Comparison of ENCODE assay signal across 8 cellular contexts in genomic region chr15:49154359-49154758, GRCh38. TPM values are rescaled to one million over a fixed set of nuclear protein-coding genes. Genes with fewer than 3 reads are reported as not detected.
A peak's percentile ranks its signal among the peaks of the same experiment; 100 is the strongest.
DNase-seq lines count a peak whose midpoint lies in the region; ATAC-seq, FAIRE-seq and TF ChIP-seq lines count a peak whose summit lies in the region.

No MANE protein-coding gene starts in this region.

- no peak for TF ChIP-seq POLR2A in H54 (IDR thresholded peaks at IDR 0.05; ENCODE audit: low read depth, low read length)

- H3K27me3 Mint-ChIP-seq in dendritic cell treated with granulocyte-macrophage colony-stimulating factor and Interleukin-4, amounts not matched to agents 40 ng/mL and 50 ng/mL, for 4 days = no peaks in the 10 kb centered on the region
- H3K27me3 Mint-ChIP-seq in natural killer cell treated with Interleukin-12 subunit alpha and Interleukin-12 subunit beta and Interleukin-15 and Interleukin-18, amount 100 ng/mL, for 72 hours = no peaks in the 10 kb centered on the region

- peaks cover 6% of the 10 kb centered on the region for H3K36me3 ChIP-seq in BE2C

- TF ChIP-seq CTCF in BE2C (IDR thresholded peaks at IDR 0.05; ENCODE audit: low read depth, low read length) = no peak
- TF ChIP-seq CTCF in LNCaP clone FGC (IDR thresholded peaks at IDR 0.05; ENCODE audit: control insufficient read depth, extremely low read depth, insufficient read depth) = no peak
- no peak for TF ChIP-seq CTCF in omental fat pad (IDR thresholded peaks at IDR 0.05)

- no peak for ATAC-seq in natural killer cell treated with Interleukin-12 subunit alpha and Interleukin-12 subunit beta and Interleukin-15 and Interleukin-18, amount 100 ng/mL, for 72 hours
- no peak for ATAC-seq in activated CD4-positive, CD25-positive, alpha-beta regulatory T cell treated with anti-CD3 and anti-CD28 coated beads, Interleukin-2, amount 50 U/mL, for 24 hours
- no peak for ATAC-seq in GM19395 (IDR thresholded peaks at IDR 0.05; ENCODE audit: unreplicated experiment)
- ATAC-seq in omental fat pad (ENCODE audit: low FRiP score) = no peak

- H3K4me3 Mint-ChIP-seq in dendritic cell treated with granulocyte-macrophage colony-stimulating factor and Interleukin-4, amounts not matched to agents 40 ng/mL and 50 ng/mL, for 4 days = peak overlapping the region; percentile 98
- peak overlapping the region; percentile 98 for H3K4me3 Mint-ChIP-seq in natural killer cell treated with Interleukin-12 subunit alpha and Interleukin-12 subunit beta and Interleukin-15 and Interleukin-18, amount 100 ng/mL, for 72 hours

- H3K27me3 ChIP-seq in BE2C = no peaks in the 10 kb centered on the region

- intact Hi-C loops in dendritic cell treated with granulocyte-macrophage colony-stimulating factor and Interleukin-4, amounts not matched to agents 40 ng/mL and 50 ng/mL, for 4 days (cut with micrococcal nuclease) = loop anchor here (10.0 kb wide), 1 partner anchor 990 kb away; no protein-coding TSS in a partner anchor

- no peaks in the 10 kb centered on the region for H3K4me1 ChIP-seq in BE2C

- H3K36me3 Mint-ChIP-seq in dendritic cell treated with granulocyte-macrophage colony-stimulating factor and Interleukin-4, amounts not matched to agents 40 ng/mL and 50 ng/mL, for 4 days (ENCODE audit: low read depth) = peaks cover 20% of the 10 kb centered on the region
- H3K36me3 Mint-ChIP-seq in natural killer cell treated with Interleukin-12 subunit alpha and Interleukin-12 subunit beta and Interleukin-15 and Interleukin-18, amount 100 ng/mL, for 72 hours = peaks cover 2% of the 10 kb centered on the region

- peak overlapping the region; percentile 96 for H3K27ac Mint-ChIP-seq in dendritic cell treated with granulocyte-macrophage colony-stimulating factor and Interleukin-4, amounts not matched to agents 40 ng/mL and 50 ng/mL, for 4 days
- peak overlapping the region; percentile 96 to 99 for H3K27ac Mint-ChIP-seq in natural killer cell treated with Interleukin-12 subunit alpha and Interleukin-12 subunit beta and Interleukin-15 and Interleukin-18, amount 100 ng/mL, for 72 hours

- H3K4me1 Mint-ChIP-seq in dendritic cell treated with granulocyte-macrophage colony-stimulating factor and Interleukin-4, amounts not matched to agents 40 ng/mL and 50 ng/mL, for 4 days (ENCODE audit: low read depth) = peaks cover 26% of the 10 kb centered on the region
- H3K4me1 Mint-ChIP-seq in natural killer cell treated with Interleukin-12 subunit alpha and Interleukin-12 subunit beta and Interleukin-15 and Interleukin-18, amount 100 ng/mL, for 72 hours (ENCODE audit: low read depth in 2 of 2) = peaks cover 26 to 46% of the 10 kb centered on the region in 2 donors

- FAIRE-seq in H54 (lab: Jason Lieb, UNC) = no peak

- H3K9me3 ChIP-seq in BE2C = no peaks in the 10 kb centered on the region

- peak overlapping the region; percentile 85 for H3K4me3 ChIP-seq in BE2C (ENCODE audit: low read depth, low read length)
- peak overlapping the region; percentile 82 for H3K4me3 ChIP-seq in LNCaP clone FGC (ENCODE audit: low read depth, low read length)

- no peaks in the 10 kb centered on the region for H3K9me3 Mint-ChIP-seq in dendritic cell treated with granulocyte-macrophage colony-stimulating factor and Interleukin-4, amounts not matched to agents 40 ng/mL and 50 ng/mL, for 4 days
- no peaks in the 10 kb centered on the region for H3K9me3 Mint-ChIP-seq in natural killer cell treated with Interleukin-12 subunit alpha and Interleukin-12 subunit beta and Interleukin-15 and Interleukin-18, amount 100 ng/mL, for 72 hours

- DNase-seq in BE2C (no peak), LNCaP clone FGC (ENCODE audit: low read depth) (no peak), H54 (ENCODE audit: insufficient read length, low spot score) (no peak), omental fat pad (ENCODE audit: low spot score) (no peak)
- no peak for DNase-seq in natural killer cell treated with Interleukin-12 subunit alpha and Interleukin-12 subunit beta and Interleukin-15 and Interleukin-18, amount 100 ng/mL, for 72 hours (ENCODE audit: low spot score)

RNA-seq across cellular contexts. Expression of gene COPS2, which starts 1.0 kb away (rescaled TPM):
- polyA plus RNA-seq in BE2C (2012; ENCODE audit: insufficient read depth, insufficient read length, low read depth) = 42.1 TPM
- total RNA-seq in natural killer cell treated with Interleukin-12 subunit alpha and Interleukin-12 subunit beta and Interleukin-15 and Interleukin-18, amount 100 ng/mL, for 72 hours = 10 to 100 TPM; 63.5 to 65.2 TPM
- total RNA-seq in omental fat pad = 10 to 100 TPM; 58.8 to 70.5 (median 60.4) TPM

RNA-seq across cellular contexts. Expression of gene GALK2, which starts 15.7 kb away (rescaled TPM):
- polyA plus RNA-seq in BE2C (2012; ENCODE audit: insufficient read depth, insufficient read length, low read depth) = 24.5 TPM
- total RNA-seq in natural killer cell treated with Interleukin-12 subunit alpha and Interleukin-12 subunit beta and Interleukin-15 and Interleukin-18, amount 100 ng/mL, for 72 hours = 10 to 100 TPM; 27.6 to 37.0 TPM
- 10 to 100 TPM; 18.6 to 35.5 (median 32.5) TPM for total RNA-seq in omental fat pad
